ENCODE assay signal across 9 cellular contexts in the genomic region with DNA sequence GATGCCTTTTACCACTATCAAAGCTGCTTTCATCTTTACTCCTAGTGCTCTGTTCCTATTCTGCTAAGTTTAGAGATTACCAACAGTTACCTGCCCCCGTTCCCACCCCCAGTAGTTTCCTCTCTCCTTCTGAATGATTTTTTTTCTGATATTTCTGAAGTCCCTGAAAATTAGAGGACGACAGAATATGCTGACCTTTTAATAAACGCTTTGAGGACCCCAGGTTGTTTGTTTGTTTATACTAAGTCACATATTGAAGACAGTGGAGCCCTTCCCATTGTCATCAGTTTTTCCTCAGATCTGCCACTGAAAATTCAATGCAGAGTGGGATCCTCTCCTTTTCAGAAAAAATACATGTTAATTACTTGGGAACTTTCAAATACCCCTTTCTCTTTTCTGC.
"Had no signal": no experiment of that assay in that cellular context is flagged by ENCODE, and none has a peak within 500 bp of the region (broad histone marks: within the 10 kb centered on the region; RNA-seq: fewer than 3 reads in every experiment).

No MANE protein-coding gene starts in this region.

- H3K4me3 ChIP-seq: GM23338, HAP-1 had no signal

- H3K4me1 ChIP-seq: HAP-1 had no signal

- FAIRE-seq: H1, H54 had no signal

- ATAC-seq: GM23338, HCT116 had no signal

- H3K9me3 ChIP-seq: HAP-1 had no signal

- H3K4me2 ChIP-seq: GM23338 had no signal

- H2AFZ ChIP-seq: GM23338 had no signal

- H3K36me3 ChIP-seq: HAP-1 had no signal

- DNase-seq: HFFc6, Kasumi-1, KG1 had no signal

- H3K27ac ChIP-seq: HL-60 had no signal
